In genomic region chr15:100966997-100967396, GRCh38 we compare ENCODE assay signal across 15 cellular contexts.
DNase-seq lines count a peak whose midpoint lies in the region; ATAC-seq lines count a peak whose summit lies in the region.
"Had no signal": no experiment of that assay in that cellular context is flagged by ENCODE, and none has a peak within 500 bp of the region (broad histone marks: within the 10 kb centered on the region; RNA-seq: fewer than 3 reads in every experiment).

No MANE protein-coding gene starts in this region.

- DNase-seq in kidney tubule cell (ENCODE audit: low spot score): peak; percentile 88
- DNase-seq in NCI-H187 (lab: John Stamatoyannopoulos, UW): no peak
- no peak for DNase-seq in COLO668 (lab: John Stamatoyannopoulos, UW; ENCODE audit: unreplicated experiment)
- DNase-seq in activated gamma-delta T cell treated with Interleukin-2 at 50 U/mL for 16 hours: no peak
- DNase-seq in HuH-7 (ENCODE audit: low spot score): no peak
- DNase-seq: activated T-cell treated with anti-CD3 and anti-CD28 coated beads, Interleukin-2, amount 50 U/mL, for 1 hour; H9; nucleus accumbens; SK-N-SH; small intestine; testis had no signal

- ATAC-seq in GM18907 (IDR thresholded peaks at IDR 0.05; ENCODE audit: unreplicated experiment) (peak; percentile 93), GM21576 (IDR thresholded peaks at IDR 0.05; ENCODE audit: unreplicated experiment) (peak; percentile 70), HG03159 (IDR thresholded peaks at IDR 0.05; ENCODE audit: unreplicated experiment) (peak; percentile 77)
- ATAC-seq: WTC11 had no signal
